Comparison of ENCODE assay signal across 2 cellular contexts in genomic region chr12:52226446-52226845, GRCh38.
TF ChIP-seq lines count a peak whose summit lies in the region.

No MANE protein-coding gene starts in this region.

TF ChIP-seq in A549, 52 proteins besides CTCF, POLR2A, EP300 and RAD21 (continued from another document):
- TF ChIP-seq CHD4 (IDR thresholded peaks at IDR 0.05; ENCODE audit: borderline replicate concordance) (no peak), FOSB (CRISPR knock-in tag; IDR thresholded peaks at IDR 0.05) (no peak), MAFK (IDR thresholded peaks at IDR 0.05; ENCODE audit: partially characterized antibody) (no peak), FOXS1 (CRISPR knock-in tag; IDR thresholded peaks at IDR 0.05) (no peak), JUN (IDR thresholded peaks at IDR 0.05) (no peak), EHMT2 (IDR thresholded peaks at IDR 0.05; ENCODE audit: low read depth) (no peak), MYC (IDR thresholded peaks at IDR 0.05; ENCODE audit: borderline replicate concordance, low read length) (no peak), RFX5 (IDR thresholded peaks at IDR 0.05) (no peak), NPAS2 (CRISPR knock-in tag; IDR thresholded peaks at IDR 0.05; ENCODE audit: borderline replicate concordance) (no peak), JUNB (IDR thresholded peaks at IDR 0.05) (no peak), TP53 (CRISPR knock-in tag; IDR thresholded peaks at IDR 0.05) (no peak), CEBPB (IDR thresholded peaks at IDR 0.05) (no peak)
- TF ChIP-seq, protein P1, sequence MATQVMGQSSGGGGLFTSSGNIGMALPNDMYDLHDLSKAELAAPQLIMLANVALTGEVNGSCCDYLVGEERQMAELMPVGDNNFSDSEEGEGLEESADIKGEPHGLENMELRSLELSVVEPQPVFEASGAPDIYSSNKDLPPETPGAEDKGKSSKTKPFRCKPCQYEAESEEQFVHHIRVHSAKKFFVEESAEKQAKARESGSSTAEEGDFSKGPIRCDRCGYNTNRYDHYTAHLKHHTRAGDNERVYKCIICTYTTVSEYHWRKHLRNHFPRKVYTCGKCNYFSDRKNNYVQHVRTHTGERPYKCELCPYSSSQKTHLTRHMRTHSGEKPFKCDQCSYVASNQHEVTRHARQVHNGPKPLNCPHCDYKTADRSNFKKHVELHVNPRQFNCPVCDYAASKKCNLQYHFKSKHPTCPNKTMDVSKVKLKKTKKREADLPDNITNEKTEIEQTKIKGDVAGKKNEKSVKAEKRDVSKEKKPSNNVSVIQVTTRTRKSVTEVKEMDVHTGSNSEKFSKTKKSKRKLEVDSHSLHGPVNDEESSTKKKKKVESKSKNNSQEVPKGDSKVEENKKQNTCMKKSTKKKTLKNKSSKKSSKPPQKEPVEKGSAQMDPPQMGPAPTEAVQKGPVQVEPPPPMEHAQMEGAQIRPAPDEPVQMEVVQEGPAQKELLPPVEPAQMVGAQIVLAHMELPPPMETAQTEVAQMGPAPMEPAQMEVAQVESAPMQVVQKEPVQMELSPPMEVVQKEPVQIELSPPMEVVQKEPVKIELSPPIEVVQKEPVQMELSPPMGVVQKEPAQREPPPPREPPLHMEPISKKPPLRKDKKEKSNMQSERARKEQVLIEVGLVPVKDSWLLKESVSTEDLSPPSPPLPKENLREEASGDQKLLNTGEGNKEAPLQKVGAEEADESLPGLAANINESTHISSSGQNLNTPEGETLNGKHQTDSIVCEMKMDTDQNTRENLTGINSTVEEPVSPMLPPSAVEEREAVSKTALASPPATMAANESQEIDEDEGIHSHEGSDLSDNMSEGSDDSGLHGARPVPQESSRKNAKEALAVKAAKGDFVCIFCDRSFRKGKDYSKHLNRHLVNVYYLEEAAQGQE (IDR thresholded peaks at IDR 0.05), result no peak

TF ChIP-seq in SK-N-SH, 30 proteins besides CTCF, POLR2A, EP300 and RAD21 (continued from another document):
- TF ChIP-seq, protein P2, sequence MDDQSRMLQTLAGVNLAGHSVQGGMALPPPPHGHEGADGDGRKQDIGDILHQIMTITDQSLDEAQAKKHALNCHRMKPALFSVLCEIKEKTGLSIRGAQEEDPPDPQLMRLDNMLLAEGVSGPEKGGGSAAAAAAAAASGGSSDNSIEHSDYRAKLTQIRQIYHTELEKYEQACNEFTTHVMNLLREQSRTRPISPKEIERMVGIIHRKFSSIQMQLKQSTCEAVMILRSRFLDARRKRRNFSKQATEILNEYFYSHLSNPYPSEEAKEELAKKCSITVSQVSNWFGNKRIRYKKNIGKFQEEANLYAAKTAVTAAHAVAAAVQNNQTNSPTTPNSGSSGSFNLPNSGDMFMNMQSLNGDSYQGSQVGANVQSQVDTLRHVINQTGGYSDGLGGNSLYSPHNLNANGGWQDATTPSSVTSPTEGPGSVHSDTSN (IDR thresholded peaks at IDR 0.05), result no peak
- no peak for TF ChIP-seq ZBTB33 (IDR thresholded peaks at IDR 0.05; ENCODE audit: borderline replicate concordance, low read depth)
- TF ChIP-seq SMC3 (IDR thresholded peaks at IDR 0.05; ENCODE audit: low read depth, low read length), result no peak
